Comparison of ENCODE assay signal across 2 cellular contexts in the genomic region with DNA sequence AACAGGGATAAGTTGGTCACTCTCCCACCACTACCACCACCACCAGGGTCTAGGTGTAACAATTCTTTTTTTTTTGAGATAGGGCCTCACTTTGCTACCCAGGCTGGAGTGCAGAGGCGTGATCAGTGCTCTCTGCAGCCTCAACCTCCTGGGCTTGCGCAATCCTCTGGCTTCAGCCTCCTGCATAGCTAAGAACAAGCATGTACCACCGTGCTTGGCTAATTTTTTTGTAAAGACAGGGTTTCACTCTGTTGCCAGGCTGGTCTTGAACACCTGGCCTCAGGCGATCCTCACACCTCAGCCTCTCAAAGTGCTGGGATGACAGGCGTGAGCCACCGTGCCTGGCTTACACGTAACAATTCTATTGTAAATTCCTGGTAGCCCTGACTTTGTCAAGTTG.
TF ChIP-seq lines count a peak whose summit lies in the region.

No MANE protein-coding gene starts in this region.

TF ChIP-seq in A549, 52 proteins besides CTCF, POLR2A, EP300 and RAD21:
- TF ChIP-seq BHLHE40 (IDR thresholded peaks at IDR 0.05; ENCODE audit: low read depth, low read length) (no peak), CEBPB (IDR thresholded peaks at IDR 0.05) (peak; percentile 67 to 88; a peak in 3 of 4 replicates)

TF ChIP-seq in HepG2, 621 proteins besides CTCF, POLR2A, EP300 and RAD21:
- TF ChIP-seq NFE2L1 (CRISPR knock-in tag; IDR thresholded peaks at IDR 0.05; ENCODE audit: borderline replicate concordance) = no peak
- TF ChIP-seq, protein P1, sequence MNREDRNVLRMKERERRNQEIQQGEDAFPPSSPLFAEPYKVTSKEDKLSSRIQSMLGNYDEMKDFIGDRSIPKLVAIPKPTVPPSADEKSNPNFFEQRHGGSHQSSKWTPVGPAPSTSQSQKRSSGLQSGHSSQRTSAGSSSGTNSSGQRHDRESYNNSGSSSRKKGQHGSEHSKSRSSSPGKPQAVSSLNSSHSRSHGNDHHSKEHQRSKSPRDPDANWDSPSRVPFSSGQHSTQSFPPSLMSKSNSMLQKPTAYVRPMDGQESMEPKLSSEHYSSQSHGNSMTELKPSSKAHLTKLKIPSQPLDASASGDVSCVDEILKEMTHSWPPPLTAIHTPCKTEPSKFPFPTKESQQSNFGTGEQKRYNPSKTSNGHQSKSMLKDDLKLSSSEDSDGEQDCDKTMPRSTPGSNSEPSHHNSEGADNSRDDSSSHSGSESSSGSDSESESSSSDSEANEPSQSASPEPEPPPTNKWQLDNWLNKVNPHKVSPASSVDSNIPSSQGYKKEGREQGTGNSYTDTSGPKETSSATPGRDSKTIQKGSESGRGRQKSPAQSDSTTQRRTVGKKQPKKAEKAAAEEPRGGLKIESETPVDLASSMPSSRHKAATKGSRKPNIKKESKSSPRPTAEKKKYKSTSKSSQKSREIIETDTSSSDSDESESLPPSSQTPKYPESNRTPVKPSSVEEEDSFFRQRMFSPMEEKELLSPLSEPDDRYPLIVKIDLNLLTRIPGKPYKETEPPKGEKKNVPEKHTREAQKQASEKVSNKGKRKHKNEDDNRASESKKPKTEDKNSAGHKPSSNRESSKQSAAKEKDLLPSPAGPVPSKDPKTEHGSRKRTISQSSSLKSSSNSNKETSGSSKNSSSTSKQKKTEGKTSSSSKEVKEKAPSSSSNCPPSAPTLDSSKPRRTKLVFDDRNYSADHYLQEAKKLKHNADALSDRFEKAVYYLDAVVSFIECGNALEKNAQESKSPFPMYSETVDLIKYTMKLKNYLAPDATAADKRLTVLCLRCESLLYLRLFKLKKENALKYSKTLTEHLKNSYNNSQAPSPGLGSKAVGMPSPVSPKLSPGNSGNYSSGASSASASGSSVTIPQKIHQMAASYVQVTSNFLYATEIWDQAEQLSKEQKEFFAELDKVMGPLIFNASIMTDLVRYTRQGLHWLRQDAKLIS (CRISPR knock-in tag; IDR thresholded peaks at IDR 0.05) = no peak
- TF ChIP-seq ZFYVE20 (CRISPR knock-in tag; IDR thresholded peaks at IDR 0.05; ENCODE audit: borderline replicate concordance, low read depth) = no peak
- TF ChIP-seq, protein P2, sequence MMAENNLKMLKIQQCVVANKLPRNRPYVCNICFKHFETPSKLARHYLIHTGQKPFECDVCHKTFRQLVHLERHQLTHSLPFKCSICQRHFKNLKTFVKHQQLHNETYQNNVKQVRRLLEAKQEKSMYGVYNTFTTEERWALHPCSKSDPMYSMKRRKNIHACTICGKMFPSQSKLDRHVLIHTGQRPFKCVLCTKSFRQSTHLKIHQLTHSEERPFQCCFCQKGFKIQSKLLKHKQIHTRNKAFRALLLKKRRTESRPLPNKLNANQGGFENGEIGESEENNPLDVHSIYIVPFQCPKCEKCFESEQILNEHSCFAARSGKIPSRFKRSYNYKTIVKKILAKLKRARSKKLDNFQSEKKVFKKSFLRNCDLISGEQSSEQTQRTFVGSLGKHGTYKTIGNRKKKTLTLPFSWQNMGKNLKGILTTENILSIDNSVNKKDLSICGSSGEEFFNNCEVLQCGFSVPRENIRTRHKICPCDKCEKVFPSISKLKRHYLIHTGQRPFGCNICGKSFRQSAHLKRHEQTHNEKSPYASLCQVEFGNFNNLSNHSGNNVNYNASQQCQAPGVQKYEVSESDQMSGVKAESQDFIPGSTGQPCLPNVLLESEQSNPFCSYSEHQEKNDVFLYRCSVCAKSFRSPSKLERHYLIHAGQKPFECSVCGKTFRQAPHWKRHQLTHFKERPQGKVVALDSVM (CRISPR knock-in tag; IDR thresholded peaks at IDR 0.05) = peak; percentile 54; the same call in 1 of the 2 replicates
- TF ChIP-seq CEBPG (CRISPR knock-in tag; IDR thresholded peaks at IDR 0.05) = peak; percentile 90
- TF ChIP-seq CEBPB (IDR thresholded peaks at IDR 0.05; ENCODE audit: borderline replicate concordance, low read depth, low read length) = peak; percentile 93
